Comparison of ENCODE assay signal across 25 cellular contexts in genomic region chr7:43372656-43373355, GRCh38.
"Had no signal": no experiment of that assay in that cellular context is flagged by ENCODE, and none has a peak within 500 bp of the region (broad histone marks: within the 10 kb centered on the region; RNA-seq: fewer than 3 reads in every experiment).

No MANE protein-coding gene starts in this region.

- H3K27ac ChIP-seq: body of pancreas, left lung, prostate gland, skin epidermis, thyroid gland had no signal

- H3K4me1 Mint-ChIP-seq: activated CD4-positive, alpha-beta T cell treated with anti-CD3 and anti-CD28 coated beads, Interleukin-2, amount 10 ng/mL, durations not matched to agents 24 days and 14 days; central memory CD8-positive, alpha-beta T cell; memory B cell; stimulated activated naive B cell treated with anti-CD40 and anti-IgM and Interleukin-4, amounts not matched to agents 10 μg/mL and 1 μg/mL and 100 μg/mL, for 72 hours; T-helper 17 cell had no signal

- H3K9me3 Mint-ChIP-seq: activated naive CD4-positive, alpha-beta T cell treated with anti-CD3 and anti-CD28 coated beads, Interleukin-2, amount 50 U/mL, for 72 hours; activated T-cell treated with anti-CD3 and anti-CD28 coated beads, Interleukin-2, amount 50 U/mL, for 72 hours; central memory CD8-positive, alpha-beta T cell; memory B cell; stimulated activated naive B cell treated with anti-CD40 and anti-IgM and Interleukin-4, amounts not matched to agents 10 μg/mL and 1 μg/mL and 100 μg/mL, for 72 hours had no signal

- H3K4me3 Mint-ChIP-seq: activated CD4-positive, alpha-beta T cell treated with anti-CD3 and anti-CD28 coated beads, Interleukin-2, amount 10 ng/mL, durations not matched to agents 24 days and 14 days; activated T-cell treated with anti-CD3 and anti-CD28 coated beads, Interleukin-2, amount 50 U/mL, for 72 hours; central memory CD8-positive, alpha-beta T cell; memory B cell; nephron; stimulated activated naive B cell treated with anti-CD40 and anti-IgM and Interleukin-4, amounts not matched to agents 10 μg/mL and 1 μg/mL and 100 μg/mL, for 72 hours; T-helper 17 cell had no signal

- H3K27me3 ChIP-seq: body of pancreas, left lung, thyroid gland had no signal

- H3K27ac Mint-ChIP-seq: activated CD4-positive, alpha-beta T cell treated with anti-CD3 and anti-CD28 coated beads, Interleukin-2, amount 10 ng/mL, durations not matched to agents 24 days and 14 days; activated naive CD4-positive, alpha-beta T cell treated with anti-CD3 and anti-CD28 coated beads, Interleukin-2, amount 50 U/mL, for 72 hours; activated T-cell treated with anti-CD3 and anti-CD28 coated beads, Interleukin-2, amount 50 U/mL, for 72 hours; memory B cell; nephron; stimulated activated naive B cell treated with anti-CD40 and anti-IgM and Interleukin-4, amounts not matched to agents 10 μg/mL and 1 μg/mL and 100 μg/mL, for 72 hours; T-helper 17 cell had no signal

- DNase-seq: activated CD4-positive, alpha-beta T cell treated with anti-CD3 and anti-CD28 coated beads, Interleukin-2, amount 10 ng/mL, durations not matched to agents 24 days and 14 days; activated CD4-positive, CD25-positive, alpha-beta regulatory T cell; activated CD8-positive, alpha-beta memory T cell treated with anti-CD3 and anti-CD28 coated beads, Interleukin-2, amount 50 U/mL, for 48 hours; activated gamma-delta T cell; activated T-cell treated with anti-CD3 and anti-CD28 coated beads, Interleukin-2, amount 50 U/mL, for 72 hours; amygdala; body of pancreas; effector memory CD4-positive, alpha-beta T cell; hippocampal formation; kidney; left lung; occipital lobe; right cardiac atrium; stimulated activated CD4-positive, alpha-beta T cell treated with anti-CD3 and anti-CD28 coated beads, Interleukin-15, amount 100 ng/mL, for 24 hours; stimulated activated CD4-positive, alpha-beta T cell treated with anti-CD3 and anti-CD28 coated beads, Interleukin-4, amount 100 ng/mL, for 1 hour; stimulated activated naive B cell treated with anti-CD40 and anti-IgM and Interleukin-4, amounts not matched to agents 10 μg/mL and 1 μg/mL and 100 μg/mL, for 72 hours; T-helper 17 cell; thyroid gland had no signal

- H3K36me3 ChIP-seq: left lung, prostate gland, thyroid gland had no signal

- H3K9me3 ChIP-seq: body of pancreas, left lung, prostate gland, thyroid gland had no signal

- H3K4me3 ChIP-seq: body of pancreas, left lung, prostate gland, skin epidermis, thyroid gland had no signal

- H3K4me1 ChIP-seq: body of pancreas, left lung, prostate gland, thyroid gland had no signal

- H3K36me3 Mint-ChIP-seq: activated naive CD4-positive, alpha-beta T cell treated with anti-CD3 and anti-CD28 coated beads, Interleukin-2, amount 50 U/mL, for 72 hours; memory B cell; stimulated activated naive B cell treated with anti-CD40 and anti-IgM and Interleukin-4, amounts not matched to agents 10 μg/mL and 1 μg/mL and 100 μg/mL, for 72 hours had no signal

- FAIRE-seq: kidney, urothelium cell line had no signal

- ATAC-seq: activated naive CD4-positive, alpha-beta T cell treated with anti-CD3 and anti-CD28 coated beads, Interleukin-2, amount 50 U/mL, for 72 hours; activated T-cell treated with anti-CD3 and anti-CD28 coated beads, Interleukin-2, amount 50 U/mL, for 72 hours; body of pancreas; left lung; right cardiac atrium; stimulated activated naive B cell treated with anti-CD40 and anti-IgM and Interleukin-4, amounts not matched to agents 10 μg/mL and 1 μg/mL and 100 μg/mL, for 72 hours; T-helper 17 cell had no signal
